ENCODE assay signal across 1 cellular context in genomic region chr9:99199938-99200539, GRCh38.
TF ChIP-seq lines count a peak whose summit lies in the region.

No MANE protein-coding gene starts in this region.

TF ChIP-seq in GM12878, 131 proteins besides CTCF, POLR2A, EP300 and RAD21 (continued from another document):
- TF ChIP-seq PBX3 (IDR thresholded peaks at IDR 0.05; ENCODE audit: insufficient replicate concordance, low read depth, low read length) (no peak), LARP7 (IDR thresholded peaks at IDR 0.05) (no peak), JUND (IDR thresholded peaks at IDR 0.05; ENCODE audit: low read depth, low read length) (no peak), RFX5 (IDR thresholded peaks at IDR 0.05; ENCODE audit: low read depth, low read length) (no peak), BRCA1 (IDR thresholded peaks at IDR 0.05; ENCODE audit: low read depth, low read length) (no peak), PRDM15 (CRISPR knock-in tag; IDR thresholded peaks at IDR 0.05) (no peak), CHD2 (IDR thresholded peaks at IDR 0.05; ENCODE audit: borderline replicate concordance, low read depth, low read length) (no peak), GATAD2B (conservative IDR thresholded peaks at IDR 0.05; ENCODE audit: low read depth) (no peak), RELA (IDR thresholded peaks at IDR 0.05; ENCODE audit: borderline replicate concordance, partially characterized antibody) (no peak), ESRRA (IDR thresholded peaks at IDR 0.05; ENCODE audit: low read length) (no peak), PAX8 (IDR thresholded peaks at IDR 0.05) (no peak), USF2 (IDR thresholded peaks at IDR 0.05; ENCODE audit: borderline replicate concordance, low read depth, low read length) (no peak), YY1 (IDR thresholded peaks at IDR 0.05; ENCODE audit: low read depth, low read length) (no peak)
